In the genomic region with DNA sequence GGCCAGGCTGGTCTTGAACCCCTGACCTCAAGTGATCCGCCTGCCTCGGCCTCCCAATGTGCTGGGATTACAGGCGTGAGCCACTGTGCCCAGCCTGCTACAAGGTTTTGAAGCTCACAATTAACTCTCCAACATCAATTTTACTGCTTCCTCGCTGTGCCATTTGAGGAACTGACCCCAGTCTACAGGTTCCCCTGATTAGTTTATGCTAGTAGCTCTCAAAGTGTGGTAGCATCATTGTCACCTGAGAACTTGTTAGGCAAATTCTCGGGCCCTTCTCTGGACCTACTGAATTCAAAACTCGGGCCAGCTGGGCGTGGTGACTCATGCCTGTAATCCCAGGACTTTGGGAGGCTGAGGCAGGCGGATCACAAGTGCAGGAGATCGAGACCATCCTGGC, we compare ENCODE assay signal across 18 cellular contexts. TPM values are rescaled to one million over a fixed set of nuclear protein-coding genes. Genes with fewer than 3 reads are reported as not detected.
DNase-seq lines count a peak whose midpoint lies in the region; ATAC-seq, FAIRE-seq and TF ChIP-seq lines count a peak whose summit lies in the region.
"Had no signal": no experiment of that assay in that cellular context is flagged by ENCODE, and none has a peak within 500 bp of the region (broad histone marks: within the 10 kb centered on the region; RNA-seq: fewer than 3 reads in every experiment).

No MANE protein-coding gene starts in this region.

- no peaks in the 10 kb centered on the region for H3K9me3 ChIP-seq in sigmoid colon
- H3K9me3 ChIP-seq in HAP-1 = no peaks in the 10 kb centered on the region
- no peaks in the 10 kb centered on the region for H3K9me3 ChIP-seq in SJCRH30 (replicated peaks)

- H3K27ac ChIP-seq in sigmoid colon = no peak overlapping the region
- no peak overlapping the region for H3K27ac ChIP-seq in SJCRH30

- FAIRE-seq in GM12891 (lab: Jason Lieb, UNC) = no peak
- FAIRE-seq: GM12892, GM19239, RCC 7860 had no signal

- no peaks in the 10 kb centered on the region for H3K36me3 Mint-ChIP-seq in activated B cell treated with CpG ODN at 0.5 μM for 24 hours (ENCODE audit: low read depth)

- no peak for TF ChIP-seq POLR2A in GM12891 (IDR thresholded peaks at IDR 0.05; ENCODE audit: low read depth, low read length)
- no peak for TF ChIP-seq POLR2A in sigmoid colon (IDR thresholded peaks at IDR 0.05)

- CTCF ChIA-PET in activated B cell treated with CpG ODN at 0.5 μM for 24 hours (lab: Charles Lee) = interaction anchor here (0.6 to 1.3 kb wide), 2 partner anchors 30 to 129 kb away, joined by 3 to 4 read pairs; no protein-coding TSS in a partner anchor

- intact Hi-C loops in activated B cell treated with CpG ODN at 0.5 μM for 24 hours (cut with micrococcal nuclease) = loop anchor here (2.0 to 5.0 kb wide), 3 partner anchors 18 to 1147 kb away; a partner anchor contains a TSS
- intact Hi-C loops in sigmoid colon (cut with DNase I) = no loop called here

- no peak overlapping the region for H3K4me3 Mint-ChIP-seq in activated B cell treated with CpG ODN at 0.5 μM for 24 hours
- H3K4me3 Mint-ChIP-seq: H9 had no signal

- WGBS in sigmoid colon, 2 donors = 86 to 91% methylated on average over 9 of the region's 9 CpGs

- POLR2A ChIA-PET in activated B cell treated with CpG ODN at 0.5 μM for 24 hours (lab: Charles Lee) = interaction anchor here (0.6 to 0.8 kb wide), 2 partner anchors 190 to 631 kb away, joined by 3 to 4 read pairs; no protein-coding TSS in a partner anchor

- peaks cover 47% of the 10 kb centered on the region for H3K4me1 Mint-ChIP-seq in activated B cell treated with CpG ODN at 0.5 μM for 24 hours

- H3K9me3 Mint-ChIP-seq in activated B cell treated with CpG ODN at 0.5 μM for 24 hours = no peaks in the 10 kb centered on the region
- H3K9me3 Mint-ChIP-seq: H9 had no signal

- H3K36me3 ChIP-seq in sigmoid colon (no peaks in the 10 kb centered on the region), HAP-1 (replicated peaks) (no peaks in the 10 kb centered on the region), SJCRH30 (no peaks in the 10 kb centered on the region)

- peak; percentile 47 for ATAC-seq in activated B cell treated with CpG ODN at 0.5 μM for 24 hours (ENCODE audit: low read depth)

- in situ Hi-C loops in KBM-7 (cut with MboI; ENCODE audit: low pct_unique_long_range_greater_than_20kb, low sequenced_read_pairs) = no loop called here
- in situ Hi-C loops in HAP-1 (cut with MboI; ENCODE audit: low sequenced_read_pairs) = no loop called here

- no peaks in the 10 kb centered on the region for H3K27me3 Mint-ChIP-seq in activated B cell treated with CpG ODN at 0.5 μM for 24 hours

- TF ChIP-seq CTCF in activated B cell treated with CpG ODN at 0.5 μM for 24 hours (IDR thresholded peaks at IDR 0.05) (no peak), sigmoid colon (IDR thresholded peaks at IDR 0.05) (no peak)

- H3K4me1 ChIP-seq in sigmoid colon (peaks cover 0 to 50% (median 40%) of the 10 kb centered on the region in 4 donors), HAP-1 (peaks cover 19% of the 10 kb centered on the region), SJCRH30 (peaks cover 9% of the 10 kb centered on the region)

- H3K4me3 ChIP-seq in sigmoid colon = no peak overlapping the region
- H3K4me3 ChIP-seq in HAP-1 = no peak overlapping the region
- H3K4me3 ChIP-seq in SJCRH30 = no peak overlapping the region

- H3K27ac Mint-ChIP-seq in activated B cell treated with CpG ODN at 0.5 μM for 24 hours = peak overlapping the region; percentile 53
- H3K27ac Mint-ChIP-seq: H9 had no signal

- no peak for TF ChIP-seq EP300 in sigmoid colon (IDR thresholded peaks at IDR 0.05)

- H3K27me3 ChIP-seq in sigmoid colon (no peaks in the 10 kb centered on the region), HAP-1 (ENCODE audit: low read depth) (no peaks in the 10 kb centered on the region), SJCRH30 (no peaks in the 10 kb centered on the region)

- DNase-seq in GM12891 (ENCODE audit: insufficient read length, low spot score) (no peak), KBM-7 (peak; percentile 25), activated B cell treated with CpG ODN at 0.5 μM for 24 hours (no peak), sigmoid colon (peak; percentile 36), HAP-1 (ENCODE audit: low spot score in 2 of 2) (no peak), SJCRH30 (no peak), NCI-H1694 treated with DMSO at 0.1 percent for 48 hours (lab: John Stamatoyannopoulos, UW) (no peak), SIG-M5 (lab: John Stamatoyannopoulos, UW) (no peak)
- DNase-seq: AML-193, H9, NCI-H1048, NCI-H2081 treated with DMSO at 0.1 percent for 48 hours, NCI-H510A treated with DMSO at 0.1 percent for 48 hours, SHP77, T-helper 2 cell had no signal

TF ChIP-seq in GM12891, 5 proteins besides CTCF, POLR2A, EP300 and RAD21:
- TF ChIP-seq SPI1 (IDR thresholded peaks at IDR 0.05; ENCODE audit: low read depth, low read length) (peak; percentile 90), PAX5 (IDR thresholded peaks at IDR 0.05; ENCODE audit: insufficient read depth, low read length, severe bottlenecking) (no peak), POU2F2 (IDR thresholded peaks at IDR 0.05; ENCODE audit: low read depth, low read length) (no peak), TAF1 (IDR thresholded peaks at IDR 0.05; ENCODE audit: low read depth, low read length) (no peak), POLR2AphosphoS5 (IDR thresholded peaks at IDR 0.05; ENCODE audit: low read depth, low read length) (no peak)

RNA-seq across cellular contexts. Expression of a gene that starts 49.4 kb away (rescaled TPM):
- 8.5 TPM for polyA plus RNA-seq in GM12891 (2012; ENCODE audit: low read depth, missing spikeins)
- total RNA-seq in activated B cell treated with CpG ODN at 0.5 μM for 24 hours (13.6 and 14.1 TPM in 2 replicates), sigmoid colon (10 to 100 TPM in 2 of 4 donors, 1 to 10 TPM in 2; 7.2 to 13.2 (median 9.0) TPM)
- 10 to 100 TPM; 12.9 to 34.2 (median 25.7) TPM for polyA plus RNA-seq in sigmoid colon
- total RNA-seq in SJCRH30 (2014; rRNA removed; shearing (Covaris generic)) = 15.3 and 16.0 TPM in 2 replicates

RNA-seq across cellular contexts. Expression of a gene that starts 53.4 kb away (rescaled TPM):
- polyA plus RNA-seq in GM12891 (2012; ENCODE audit: low read depth, missing spikeins) = 19.3 TPM
- total RNA-seq in activated B cell treated with CpG ODN at 0.5 μM for 24 hours (30.7 and 34.7 TPM in 2 replicates), sigmoid colon (10 to 100 TPM; 49.6 to 84.3 (median 55.3) TPM)
- 10 to 100 TPM; 19.4 to 26.6 (median 22.2) TPM for polyA plus RNA-seq in sigmoid colon
- total RNA-seq in SJCRH30 (2014; rRNA removed; shearing (Covaris generic)) = 20.1 and 22.7 TPM in 2 replicates

Comparison
In these comparisons a context has a peak if more than half of its experiments do, and no peak if none do; other contexts are left out.
1. DNase-seq: peak in KBM-7 (single experiment) and sigmoid colon (single experiment); none in GM12891 (single experiment), activated B cell treated with CpG ODN at 0.5 μM for 24 hours (single experiment), HAP-1 (0 of 2), SJCRH30 (0 of 2), NCI-H1694 treated with DMSO at 0.1 percent for 48 hours (single experiment) and SIG-M5 (single experiment).